Comparison of ENCODE assay signal across 8 cellular contexts in genomic region chr14:91947196-91948184, GRCh38. TPM values are rescaled to one million over a fixed set of nuclear protein-coding genes. Genes with fewer than 3 reads are reported as not detected.
DNase-seq lines count a peak whose midpoint lies in the region; ATAC-seq and TF ChIP-seq lines count a peak whose summit lies in the region.

Gene FBLN5, minus strand, starts transcription at chr14:91947694. Its CDS starts 465 bp downstream, at chr14:91947229.

- H3K27ac ChIP-seq in GM23338 (ENCODE audit: low read depth) = peak within 1 kb of the TSS; percentile 80; the same call in 1 of the 2 replicates
- H3K27ac ChIP-seq in skin epidermis = peak within 1 kb of the TSS in 20 of 21 experiments; percentile 25 to 84 (median 66)

- TF ChIP-seq CTCF in GM23338 (conservative IDR thresholded peaks at IDR 0.05; ENCODE audit: low read depth in 2 of 2) (no peak), GM10248 (IDR thresholded peaks at IDR 0.05; ENCODE audit: control extremely low read depth, extremely low read depth, low read depth, missing control alignments) (no peak)

- no peaks in the 10 kb centered on the region for H3K9me2 ChIP-seq in GM23338 (ENCODE audit: insufficient read depth)

- peaks cover 14% of the 10 kb centered on the region; the same call in 2 of the 3 replicates for H3K4me1 Mint-ChIP-seq in GM23338
- peaks cover 10% of the 10 kb centered on the region for H3K4me1 Mint-ChIP-seq in T-helper 1 cell treated with Interleukin-12 subunit alpha and Interleukin-12 subunit beta and Interleukin-4 antibody, amounts not matched to agents 30 μg/mL and 1 μg/mL, for 36 hours (ENCODE audit: low read depth)

- in situ Hi-C loops in T47D (cut with HindIII; ENCODE audit: low pct_unique_long_range_greater_than_20kb, low sequenced_read_pairs) = no loop called here

- H3K79me2 ChIP-seq in GM23338 (replicated peaks; ENCODE audit: insufficient read depth) = no peaks in the 10 kb centered on the region

- no peaks in the 10 kb centered on the region for H3K9me3 Mint-ChIP-seq in GM23338
- H3K9me3 Mint-ChIP-seq in T-helper 1 cell treated with Interleukin-12 subunit alpha and Interleukin-12 subunit beta and Interleukin-4 antibody, amounts not matched to agents 30 μg/mL and 1 μg/mL, for 36 hours = no peaks in the 10 kb centered on the region

- no peaks in the 10 kb centered on the region for H3K36me3 Mint-ChIP-seq in GM23338 (ENCODE audit: low read depth)
- no peaks in the 10 kb centered on the region for H3K36me3 Mint-ChIP-seq in T-helper 1 cell treated with Interleukin-12 subunit alpha and Interleukin-12 subunit beta and Interleukin-4 antibody, amounts not matched to agents 30 μg/mL and 1 μg/mL, for 36 hours (ENCODE audit: low read depth)

- POLR2A ChIA-PET in GM10248 (lab: Yijun Ruan, JAX) = no interaction called here

- H3K4me3 ChIP-seq in GM23338 (peak within 1 kb of the TSS; percentile 83), skin epidermis (peak within 1 kb of the TSS; percentile 20 to 53 (median 36))

- H3F3A ChIP-seq in GM23338 (replicated peaks; ENCODE audit: low read depth) = peaks cover 7% of the 10 kb centered on the region

- H3K4me3 Mint-ChIP-seq in GM23338 = peak within 1 kb of the TSS; percentile 80
- peak within 1 kb of the TSS; percentile 81 for H3K4me3 Mint-ChIP-seq in T-helper 1 cell treated with Interleukin-12 subunit alpha and Interleukin-12 subunit beta and Interleukin-4 antibody, amounts not matched to agents 30 μg/mL and 1 μg/mL, for 36 hours

- H3K27me3 Mint-ChIP-seq in GM23338 (ENCODE audit: insufficient read depth, low read depth, poor library complexity) = peaks cover 25% of the 10 kb centered on the region
- peaks cover 59% of the 10 kb centered on the region for H3K27me3 Mint-ChIP-seq in T-helper 1 cell treated with Interleukin-12 subunit alpha and Interleukin-12 subunit beta and Interleukin-4 antibody, amounts not matched to agents 30 μg/mL and 1 μg/mL, for 36 hours (ENCODE audit: low read depth)

- peak; percentile 90 for ATAC-seq in GM23338
- ATAC-seq in GM21360 (IDR thresholded peaks at IDR 0.05; ENCODE audit: unreplicated experiment) = no peak
- no peak for ATAC-seq in HG03439 (IDR thresholded peaks at IDR 0.05; ENCODE audit: unreplicated experiment)

- CTCF ChIA-PET in GM10248 (lab: Yijun Ruan, JAX) = interaction anchor here (1.1 kb wide), 1 partner anchor 9 kb away, joined by 3 read pairs; no protein-coding TSS in a partner anchor

- H2AFZ ChIP-seq in GM23338 = peak within 1 kb of the TSS; percentile 99

- peaks cover 38% of the 10 kb centered on the region for H3K27me3 ChIP-seq in GM23338 (ENCODE audit: insufficient read depth)

- peak; percentile 83 for DNase-seq in GM23338 (ENCODE audit: low spot score)
- peak; percentile 55 to 70 for DNase-seq in T47D (ENCODE audit: low read depth in 1 of 2, low spot score in 1 of 2)
- peak; percentile 71 for DNase-seq in iPS-NIHi7 (ENCODE audit: extremely low spot score)
- no peak for DNase-seq in GM10248 (ENCODE audit: extremely low spot score)

- H4K20me1 ChIP-seq in GM23338 (replicated peaks; ENCODE audit: insufficient read depth) = no peaks in the 10 kb centered on the region

- no peaks in the 10 kb centered on the region for H3K36me3 ChIP-seq in GM23338 (ENCODE audit: insufficient read depth)

- peaks cover 12% of the 10 kb centered on the region; the same call in 1 of the 2 replicates for H3K4me1 ChIP-seq in GM23338 (ENCODE audit: insufficient read depth)

- peak within 1 kb of the TSS; percentile 92 for H3K4me2 ChIP-seq in GM23338

- no peak within 1 kb of the TSS for H3K27ac Mint-ChIP-seq in GM23338
- no peak within 1 kb of the TSS for H3K27ac Mint-ChIP-seq in T-helper 1 cell treated with Interleukin-12 subunit alpha and Interleukin-12 subunit beta and Interleukin-4 antibody, amounts not matched to agents 30 μg/mL and 1 μg/mL, for 36 hours

TF ChIP-seq in GM23338, 12 proteins besides CTCF, POLR2A, EP300 and RAD21:
- TF ChIP-seq CREB1 (CRISPR knock-in tag; IDR thresholded peaks at IDR 0.05; ENCODE audit: low read depth) (no peak), POLR2AphosphoS5 (IDR thresholded peaks at IDR 0.05; ENCODE audit: low read depth) (peak; percentile 32; the same call in 1 of the 2 replicates)

RNA-seq across cellular contexts. Expression of gene FBLN5, which starts in this region (rescaled TPM):
- 2.0 and 4.9 TPM in 2 replicates for total RNA-seq in GM23338 (2014; rRNA removed; shearing (Covaris generic))
- 4.3 and 6.0 TPM in 2 replicates for polyA plus RNA-seq in GM23338 (2016; fragmentation: Nextera tagmentation; extraction: Ambion mirVana)
